17 cellular contexts compared by ENCODE assay signal in the genomic region with DNA sequence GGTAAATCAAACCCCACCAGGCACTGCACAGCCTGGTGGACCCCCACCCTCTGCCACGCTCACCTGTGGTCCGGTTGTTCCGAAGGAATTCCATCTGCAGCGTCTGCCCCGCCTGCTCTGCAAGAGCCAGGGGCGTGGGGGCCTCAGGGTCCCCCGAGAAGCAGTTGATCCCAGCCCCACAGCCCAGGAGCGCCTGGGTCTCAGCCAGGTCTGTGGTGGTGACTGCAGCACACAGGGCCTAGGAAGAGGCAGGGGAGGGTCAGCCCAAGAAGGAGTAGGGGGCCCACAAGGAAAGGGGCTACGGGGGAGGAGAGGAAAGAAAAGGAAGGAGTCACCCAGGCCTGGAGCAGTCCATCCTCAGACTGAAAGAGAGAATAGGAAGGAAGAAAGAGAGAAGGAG. TPM values are rescaled to one million over a fixed set of nuclear protein-coding genes. Genes with fewer than 3 reads are reported as not detected.
DNase-seq lines count a peak whose midpoint lies in the region; ATAC-seq and TF ChIP-seq lines count a peak whose summit lies in the region.
"Had no signal": no experiment of that assay in that cellular context is flagged by ENCODE, and none has a peak within 500 bp of the region (broad histone marks: within the 10 kb centered on the region; RNA-seq: fewer than 3 reads in every experiment).

No MANE protein-coding gene starts in this region.

- H3K9me3 ChIP-seq in NT2/D1 (ENCODE audit: insufficient read depth, low read length): no peaks in the 10 kb centered on the region
- H3K9me3 ChIP-seq in ectodermal cell (ENCODE audit: control insufficient read depth, low read length): no peaks in the 10 kb centered on the region
- no peaks in the 10 kb centered on the region for H3K9me3 ChIP-seq in mesodermal cell (ENCODE audit: control insufficient read depth, low read length)

- TF ChIP-seq CTCF in GM13976 (IDR thresholded peaks at IDR 0.05; ENCODE audit: borderline replicate concordance, control extremely low read depth, extremely low read depth, insufficient read depth, missing control alignments) (no peak), omental fat pad (IDR thresholded peaks at IDR 0.05) (no peak)

- WGBS in ectodermal cell, 2 experiments: 82 to 87% methylated on average over 9 of the region's 9 CpGs
- WGBS in mesodermal cell (ENCODE audit: insufficient coverage in 2 of 2), 2 experiments: 91% methylated on average over 8 to 9 of the region's 9 CpGs

- in situ Hi-C loops in GM13976 (cut with MboI; ENCODE audit: low sequenced_read_pairs, unreplicated experiment): no loop called here

- H3K27me3 ChIP-seq in NT2/D1 (ENCODE audit: insufficient read depth, insufficient read length) (no peaks in the 10 kb centered on the region), ectodermal cell (ENCODE audit: control insufficient read depth, insufficient read depth, low read length, poor library complexity, severe bottlenecking) (no peaks in the 10 kb centered on the region)

- H3K36me3 ChIP-seq in NT2/D1 (ENCODE audit: insufficient read depth, insufficient read length, low read length): peaks cover 26% of the 10 kb centered on the region
- no peaks in the 10 kb centered on the region for H3K36me3 ChIP-seq in ectodermal cell (ENCODE audit: control insufficient read depth, insufficient read depth, low read length)
- peaks cover 66% of the 10 kb centered on the region for H3K36me3 ChIP-seq in mesodermal cell (ENCODE audit: control insufficient read depth, insufficient read depth, low read length)

- H3K4me1 ChIP-seq in NT2/D1 (ENCODE audit: insufficient read depth, insufficient read length) (peaks cover 42% of the 10 kb centered on the region), ectodermal cell (ENCODE audit: control insufficient read depth, insufficient read depth, low read length) (peaks cover 53% of the 10 kb centered on the region), mesodermal cell (ENCODE audit: control insufficient read depth, insufficient read depth, low read length, poor library complexity, severe bottlenecking) (peaks cover 5% of the 10 kb centered on the region)

- peak overlapping the region; percentile 57 for H3K9ac ChIP-seq in NT2/D1 (ENCODE audit: insufficient read length, low read depth)

- DNase-seq in NT2/D1 (ENCODE audit: low read depth, low spot score): no peak
- DNase-seq in GM13976 (ENCODE audit: low spot score): no peak
- DNase-seq in omental fat pad (ENCODE audit: low spot score): no peak
- DNase-seq in activated T-cell treated with anti-CD3 and anti-CD28 coated beads for 4 hours: no peak
- DNase-seq: activated CD8-positive, alpha-beta memory T cell treated with anti-CD3 and anti-CD28 coated beads for 24 hours; Calu3; GF-D8; KG1; NCI-H1092; RPMI8226; SW 1271 had no signal

- ATAC-seq in omental fat pad (ENCODE audit: low FRiP score): no peak
- no peak for ATAC-seq in HG02759 (IDR thresholded peaks at IDR 0.05; ENCODE audit: unreplicated experiment)

- H3K27ac ChIP-seq in ectodermal cell (ENCODE audit: insufficient read depth, low read depth, low read length, poor library complexity, severe bottlenecking): peak overlapping the region; percentile 44
- H3K27ac ChIP-seq in mesodermal cell (ENCODE audit: low read depth, low read length, severe bottlenecking): peak overlapping the region; percentile 6
- H3K27ac ChIP-seq in skin epidermis: peak overlapping the region in 17 of 21 experiments; percentile 1 to 70 (median 37)
- H3K27ac ChIP-seq: HL-60, VCaP had no signal

- H3K4me3 ChIP-seq in NT2/D1 (ENCODE audit: insufficient read length, low read depth) (no peak overlapping the region), ectodermal cell (ENCODE audit: insufficient read depth, low read depth, low read length) (no peak overlapping the region), mesodermal cell (ENCODE audit: extremely low read depth, insufficient read depth, low read length, poor library complexity, severe bottlenecking) (no peak overlapping the region), skin epidermis (peak overlapping the region in 3 of 7 experiments; percentile 3 to 40 (median 5))

RNA-seq across cellular contexts. Expression of a gene that starts 28.6 kb away (rescaled TPM):
- 23.5 TPM for polyA plus RNA-seq in ectodermal cell (2013, experiment 1 of 4)
- polyA plus RNA-seq in ectodermal cell (2013, experiment 2 of 4): 31.7 TPM
- 17.9 TPM for polyA plus RNA-seq in ectodermal cell (2013, experiment 3 of 4)
- 15.1 TPM for polyA plus RNA-seq in ectodermal cell (2013, experiment 4 of 4)
- 9.3 TPM for polyA plus RNA-seq in mesodermal cell (2013, experiment 1 of 2)
- polyA plus RNA-seq in mesodermal cell (2013, experiment 2 of 2): 11.2 TPM
- total RNA-seq in omental fat pad: 100 to 1,000 TPM in 1 of 4 donors, 10 to 100 TPM in 3; 54.0 to 339 (median 84.6) TPM

RNA-seq across cellular contexts. Expression of a gene that starts 49.4 kb away (rescaled TPM):
- polyA plus RNA-seq in ectodermal cell (2013, experiment 1 of 4): 34.4 TPM
- polyA plus RNA-seq in ectodermal cell (2013, experiment 2 of 4): 44.5 TPM
- 25.4 TPM for polyA plus RNA-seq in ectodermal cell (2013, experiment 3 of 4)
- 32.6 TPM for polyA plus RNA-seq in ectodermal cell (2013, experiment 4 of 4)
- 54.9 TPM for polyA plus RNA-seq in mesodermal cell (2013, experiment 1 of 2)
- polyA plus RNA-seq in mesodermal cell (2013, experiment 2 of 2): 42.9 TPM
- 100 to 1,000 TPM; 112 to 204 (median 123) TPM for total RNA-seq in omental fat pad
